ENCODE assay signal across 8 cellular contexts in genomic region chr2:161223139-161223732, GRCh38.
DNase-seq lines count a peak whose midpoint lies in the region; ATAC-seq, FAIRE-seq and TF ChIP-seq lines count a peak whose summit lies in the region.

No MANE protein-coding gene starts in this region.

- H4K91ac ChIP-seq in H1 (replicated peaks; ENCODE audit: insufficient read length, low read length): no peak overlapping the region

- H2BK15ac ChIP-seq in H1 (ENCODE audit: low read length): no peak overlapping the region

- H2AFZ ChIP-seq in OCI-LY1 (ENCODE audit: low read length): no peak overlapping the region
- no peak overlapping the region for H2AFZ ChIP-seq in H1 (ENCODE audit: low read length)
- no peak overlapping the region for H2AFZ ChIP-seq in osteoblast (ENCODE audit: low read length)

- H3K79me2 ChIP-seq in OCI-LY1 (ENCODE audit: insufficient read depth, low read length) (no peaks in the 10 kb centered on the region), H1 (ENCODE audit: control insufficient read depth in 1 of 2, insufficient read depth in 2 of 2, low read length in 2 of 2) (no peaks in the 10 kb centered on the region), osteoblast (ENCODE audit: insufficient read depth, low read length) (no peaks in the 10 kb centered on the region)

- H4K20me1 ChIP-seq in OCI-LY1 (ENCODE audit: insufficient read depth, low read length) (no peaks in the 10 kb centered on the region), H1 (replicated peaks in 1 of 2; ENCODE audit: control insufficient read depth in 1 of 2, insufficient read depth in 2 of 2, low read length in 2 of 2) (no peaks in the 10 kb centered on the region), osteoblast (ENCODE audit: insufficient read depth, low read length) (no peaks in the 10 kb centered on the region)

- H3F3A ChIP-seq in OCI-LY1 (ENCODE audit: insufficient read depth, low read length): no peaks in the 10 kb centered on the region

- no peaks in the 10 kb centered on the region for H3K79me1 ChIP-seq in H1 (ENCODE audit: low read depth, low read length)

- no peak overlapping the region for H4K8ac ChIP-seq in H1 (ENCODE audit: extremely low read depth, insufficient read depth, low read length)

- H3K23me2 ChIP-seq in H1 (ENCODE audit: low read depth, low read length): no peaks in the 10 kb centered on the region

- ATAC-seq in HG02981 (IDR thresholded peaks at IDR 0.05; ENCODE audit: unreplicated experiment) (peak; percentile 77), HG02973 (IDR thresholded peaks at IDR 0.05; ENCODE audit: unreplicated experiment) (no peak)

- TF ChIP-seq RAD21 in H1 (IDR thresholded peaks at IDR 0.05 in 1 of 2, conservative IDR thresholded peaks at IDR 0.05 in 1 of 2; ENCODE audit: low read depth in 2 of 2, low read length in 2 of 2): peak; percentile 60 to 69

- no peak overlapping the region for H2AK5ac ChIP-seq in H1 (ENCODE audit: low read depth, low read length)

- CTCF ChIA-PET in H1 (lab: Charles Lee; ENCODE audit: partially characterized antibody): interaction anchor here (0.5 to 3.7 kb wide), 25 partner anchors 9 to 1298 kb away, joined by 3 to 27 read pairs (median 3); no protein-coding TSS in a partner anchor

- no peaks in the 10 kb centered on the region for H3K9me2 ChIP-seq in OCI-LY1 (ENCODE audit: low read depth, low read length)

- no peak overlapping the region for H3K18ac ChIP-seq in H1 (ENCODE audit: extremely low read depth, low read length)

- no peak overlapping the region for H2BK20ac ChIP-seq in H1 (ENCODE audit: low read length)

- H3K9me3 ChIP-seq in OCI-LY1 (ENCODE audit: low read length) (no peaks in the 10 kb centered on the region), H1 (ENCODE audit: insufficient read depth in 2 of 2, low read depth in 1 of 2, low read length in 1 of 2) (no peaks in the 10 kb centered on the region), osteoblast (ENCODE audit: low read depth, low read length) (no peaks in the 10 kb centered on the region)

- TF ChIP-seq CTCF in OCI-LY1 (IDR thresholded peaks at IDR 0.05; ENCODE audit: low read length) (peak; percentile 64), H1 (IDR thresholded peaks at IDR 0.05; ENCODE audit: control extremely low read depth in 1 of 3, insufficient read depth in 1 of 3, low read depth in 1 of 3, low read length in 3 of 3) (peak in 2 of 3 experiments; percentile 25 to 45; a peak in 2 of 4 replicates), osteoblast (IDR thresholded peaks at IDR 0.05; ENCODE audit: extremely low read depth, low read depth, low read length) (peak; percentile 62)

- H3K4me1 ChIP-seq in OCI-LY1 (ENCODE audit: insufficient read depth, low read length, severe bottlenecking) (peaks cover 3% of the 10 kb centered on the region), H1 (replicated peaks in 1 of 4; ENCODE audit: control insufficient read depth in 3 of 4, insufficient read depth in 4 of 4, low read length in 3 of 4) (no peaks in the 10 kb centered on the region), osteoblast (ENCODE audit: insufficient read depth, low read length) (peaks cover 6% of the 10 kb centered on the region)

- no peak overlapping the region for H3K4me2 ChIP-seq in OCI-LY1 (ENCODE audit: low read length)
- H3K4me2 ChIP-seq in H1 (ENCODE audit: insufficient read depth in 1 of 2, low read depth in 2 of 2, low read length in 2 of 2): no peak overlapping the region
- no peak overlapping the region for H3K4me2 ChIP-seq in osteoblast (ENCODE audit: insufficient read depth, low read length)

- H3K27ac ChIP-seq in OCI-LY1 (ENCODE audit: low read depth, low read length, poor library complexity, severe bottlenecking) (no peak overlapping the region), H1 (ENCODE audit: low read depth, low read length) (no peak overlapping the region), osteoblast (ENCODE audit: low read depth, low read length) (no peak overlapping the region)

- H3K14ac ChIP-seq in H1 (ENCODE audit: insufficient read length): no peak overlapping the region

- no peak for TF ChIP-seq EP300 in H1 (IDR thresholded peaks at IDR 0.05; ENCODE audit: borderline replicate concordance in 1 of 2, low read depth in 2 of 2, low read length in 2 of 2)

- no peak overlapping the region for H2BK120ac ChIP-seq in H1 (replicated peaks; ENCODE audit: low read depth, low read length)

- no peak overlapping the region for H3K23ac ChIP-seq in H1 (ENCODE audit: insufficient read length)

- no peak for TF ChIP-seq POLR2A in H1 (IDR thresholded peaks at IDR 0.05; ENCODE audit: control extremely low read depth in 1 of 2, low read depth in 2 of 2, low read length in 2 of 2)

- POLR2A ChIA-PET in H1 (lab: Charles Lee; ENCODE audit: partially characterized antibody): no interaction called here

- no peak overlapping the region for H2BK12ac ChIP-seq in H1 (ENCODE audit: low read depth, low read length)

- H3K4ac ChIP-seq in H1 (replicated peaks; ENCODE audit: insufficient read length, low read depth, low read length): no peak overlapping the region

- H3K36me3 ChIP-seq in OCI-LY1 (ENCODE audit: insufficient read depth, low read length): peaks cover 32% of the 10 kb centered on the region; the same call in 1 of the 2 replicates
- no peaks in the 10 kb centered on the region; a peak in 1 of 8 replicates for H3K36me3 ChIP-seq in H1 (ENCODE audit: control insufficient read depth in 2 of 4, insufficient read depth in 4 of 4, low read length in 3 of 4)
- H3K36me3 ChIP-seq in osteoblast (ENCODE audit: insufficient read depth, low read length): peaks cover 25% of the 10 kb centered on the region

- H4K5ac ChIP-seq in H1 (ENCODE audit: insufficient read length, low read depth, low read length): no peak overlapping the region

- 64% methylated on average over 3 of the region's 3 CpGs; no CpG with 5 or more reads in 1 of the 2 experiments for WGBS in H1 (ENCODE audit: extremely low coverage in 1 of 2, insufficient coverage in 1 of 2, insufficient read length in 1 of 2, insufficient replicate concordance in 2 of 2, low coverage in 1 of 2, low lambda C conversion rate in 2 of 2, missing lambda C conversion rate in 1 of 2), 2 experiments

- DNase-seq in stimulated activated CD4-positive, alpha-beta T cell treated with anti-CD3 and anti-CD28 coated beads, Interleukin-4, amount 100 ng/mL, for 24 hours: peak; percentile 32
- no peak for DNase-seq in stimulated activated CD4-positive, alpha-beta T cell treated with anti-CD3 and anti-CD28 coated beads, Interleukin-2, amount 100 ng/mL, for 48 hours
- DNase-seq in H1 (ENCODE audit: low read depth in 1 of 2, low spot score in 2 of 2): no peak
- no peak for DNase-seq in osteoblast (ENCODE audit: insufficient read length, low spot score, missing footprints)
- no peak for DNase-seq in HK-2 (ENCODE audit: unreplicated experiment)

- H3K4me3 ChIP-seq in OCI-LY1 (ENCODE audit: low read depth, low read length, poor library complexity, severe bottlenecking) (no peak overlapping the region), H1 (ENCODE audit: extremely low read depth in 1 of 4, insufficient read depth in 2 of 4, low read depth in 3 of 4, low read length in 4 of 4) (no peak overlapping the region), osteoblast (ENCODE audit: insufficient read depth, low read length) (no peak overlapping the region)

- peak; percentile 87 for FAIRE-seq in H1 (lab: Jason Lieb, UNC)

- no peak overlapping the region for H3K56ac ChIP-seq in H1 (replicated peaks; ENCODE audit: insufficient read length, low read depth, low read length)

- H3K9ac ChIP-seq in OCI-LY1 (ENCODE audit: low read length) (no peak overlapping the region), H1 (replicated peaks in 1 of 4; ENCODE audit: extremely low read depth in 1 of 4, low read depth in 3 of 4, low read length in 3 of 4) (no peak overlapping the region)

- no peak overlapping the region for H2BK5ac ChIP-seq in H1 (ENCODE audit: low read depth, low read length)

- H3K27me3 ChIP-seq in OCI-LY1 (ENCODE audit: insufficient read depth, low read length) (no peaks in the 10 kb centered on the region), H1 (replicated peaks in 1 of 4; ENCODE audit: control insufficient read depth in 3 of 4, extremely low read depth in 1 of 4, insufficient read depth in 3 of 4, low read length in 3 of 4) (no peaks in the 10 kb centered on the region), osteoblast (ENCODE audit: insufficient read depth, low read length) (no peaks in the 10 kb centered on the region)
